ENCODE assay signal across 8 cellular contexts in genomic region chr1:201648911-201649775, GRCh38.
DNase-seq lines count a peak whose midpoint lies in the region; ATAC-seq, FAIRE-seq and TF ChIP-seq lines count a peak whose summit lies in the region.

No MANE protein-coding gene starts in this region.

- in situ Hi-C loops in GM13976 (cut with MboI; ENCODE audit: low sequenced_read_pairs, unreplicated experiment) = no loop called here

- peak overlapping the region; percentile 63 for H3K4me3 ChIP-seq in neuron (ENCODE audit: low read length)

- peaks cover 45% of the 10 kb centered on the region for H3K4me1 ChIP-seq in neuron (ENCODE audit: insufficient read depth, low read length)

- no peaks in the 10 kb centered on the region for H3K36me3 ChIP-seq in neuron (ENCODE audit: insufficient read depth, low read length)

- peaks cover 45% of the 10 kb centered on the region for H3K4me1 Mint-ChIP-seq in endothelial cell (ENCODE audit: unreplicated experiment)

- H3K9me3 ChIP-seq in neuron (ENCODE audit: low read length) = no peaks in the 10 kb centered on the region

- H3K27ac Mint-ChIP-seq in endothelial cell (ENCODE audit: unreplicated experiment) = peak overlapping the region; percentile 61

- no peaks in the 10 kb centered on the region for H3K9me3 Mint-ChIP-seq in endothelial cell (ENCODE audit: unreplicated experiment)

- peak overlapping the region; percentile 89 for H3K4me3 Mint-ChIP-seq in endothelial cell (ENCODE audit: unreplicated experiment)

- FAIRE-seq in GM12892 (lab: Jason Lieb, UNC) = no peak

- no peak for ATAC-seq in omental fat pad (ENCODE audit: low FRiP score)

- TF ChIP-seq POLR2A in GM12892 (IDR thresholded peaks at IDR 0.05; ENCODE audit: low read depth, low read length) = no peak

- no peaks in the 10 kb centered on the region for H3K27me3 ChIP-seq in neuron (ENCODE audit: insufficient read depth, low read length)

- DNase-seq in NCI-H2171 (lab: John Stamatoyannopoulos, UW) (peak; percentile 21), endothelial cell (ENCODE audit: low spot score) (no peak), GM13976 (ENCODE audit: low spot score) (no peak), HUDEP-2 (lab: John Stamatoyannopoulos, UW; ENCODE audit: unreplicated experiment in 76 of 76) (no peak), omental fat pad (ENCODE audit: low spot score) (no peak), GM12892 (ENCODE audit: insufficient read length) (no peak)

- peaks cover 13% of the 10 kb centered on the region for H3K36me3 Mint-ChIP-seq in endothelial cell (ENCODE audit: low read depth, unreplicated experiment)

- peak overlapping the region; percentile 72 for H2AFZ ChIP-seq in neuron (ENCODE audit: low read depth, low read length)

- peaks cover 12% of the 10 kb centered on the region for H3K27me3 Mint-ChIP-seq in endothelial cell (ENCODE audit: unreplicated experiment)

- TF ChIP-seq CTCF in C4-2B (conservative IDR thresholded peaks at IDR 0.05) (no peak), endothelial cell (IDR thresholded peaks at IDR 0.05; ENCODE audit: unreplicated experiment) (no peak), GM13976 (IDR thresholded peaks at IDR 0.05; ENCODE audit: borderline replicate concordance, control extremely low read depth, extremely low read depth, insufficient read depth, missing control alignments) (no peak), omental fat pad (IDR thresholded peaks at IDR 0.05) (no peak)

- peak overlapping the region; percentile 47 for H3K27ac ChIP-seq in C4-2B
